In genomic region chr12:68796399-68796798, GRCh38 we compare ENCODE assay signal across 25 cellular contexts.
"Had no signal": no experiment of that assay in that cellular context is flagged by ENCODE, and none has a peak within 500 bp of the region (broad histone marks: within the 10 kb centered on the region; RNA-seq: fewer than 3 reads in every experiment).

No MANE protein-coding gene starts in this region.

- H3K36me3 ChIP-seq: lower lobe of right lung, neural progenitor cell, right lobe of liver, thyroid gland, vagina had no signal

- ATAC-seq: left ventricle myocardium superior; lower lobe of right lung; naive thymus-derived CD4-positive, alpha-beta T cell; psoas muscle; right lobe of liver; stimulated activated naive CD8-positive, alpha-beta T cell treated with anti-CD3 and anti-CD28 coated beads, Interleukin-15, amount 100 ng/mL, for 72 hours had no signal

- H3K9me3 ChIP-seq: lower lobe of right lung, psoas muscle, right lobe of liver, thyroid gland, vagina had no signal

- H3K4me2 ChIP-seq: neural progenitor cell, smooth muscle cell had no signal

- DNase-seq: dorsolateral prefrontal cortex; effector CD4-positive, alpha-beta T cell; hypothalamus; immature natural killer cell; islet precursor cell; kidney glomerular epithelial cell; left ventricle myocardium superior; lower lobe of right lung; naive thymus-derived CD4-positive, alpha-beta T cell; posterior cingulate gyrus; psoas muscle; retina; right lobe of liver; stimulated activated CD4-positive, alpha-beta T cell treated with anti-CD3 and anti-CD28 coated beads, Interleukin-12 subunit alpha, Interleukin-12 subunit beta, amount 100 ng/mL, for 4 hours; stimulated activated CD4-positive, alpha-beta T cell treated with anti-CD3 and anti-CD28 coated beads, Interleukin-1b, Interleukin-23, amount 100 ng/mL, for 48 hours; stimulated activated CD4-positive, alpha-beta T cell treated with anti-CD3 and anti-CD28 coated beads, Interleukin-4, amount 100 ng/mL, for 1 hour; stimulated activated CD8-positive, alpha-beta memory T cell treated with anti-CD3 and anti-CD28 coated beads, Interleukin-4, amount 100 ng/mL, for 48 hours; stimulated activated naive CD4-positive, alpha-beta T cell; stimulated activated naive CD8-positive, alpha-beta T cell treated with anti-CD3 and anti-CD28 coated beads, Interleukin-15, amount 100 ng/mL, for 72 hours; thyroid gland; trophoblast cell had no signal

- H3K27me3 Mint-ChIP-seq: naive thymus-derived CD4-positive, alpha-beta T cell; stimulated activated naive CD8-positive, alpha-beta T cell treated with anti-CD3 and anti-CD28 coated beads, Interleukin-15, amount 100 ng/mL, for 72 hours had no signal

- H3K27ac Mint-ChIP-seq: immature natural killer cell; nephron; neural progenitor cell; stimulated activated naive CD8-positive, alpha-beta T cell treated with anti-CD3 and anti-CD28 coated beads, Interleukin-15, amount 100 ng/mL, for 72 hours had no signal

- H3K36me3 Mint-ChIP-seq: immature natural killer cell; naive thymus-derived CD4-positive, alpha-beta T cell; neural progenitor cell had no signal

- H3K27me3 ChIP-seq: dorsolateral prefrontal cortex, neural progenitor cell, right lobe of liver, thyroid gland, vagina had no signal

- H2AFZ ChIP-seq: neural progenitor cell had no signal

- H3K9ac ChIP-seq: neural progenitor cell had no signal

- H3K4me1 ChIP-seq: lower lobe of right lung, neural progenitor cell, psoas muscle, right lobe of liver, thyroid gland, vagina had no signal

- H3K9me3 Mint-ChIP-seq: immature natural killer cell; naive thymus-derived CD4-positive, alpha-beta T cell; nephron; neural progenitor cell; stimulated activated naive CD8-positive, alpha-beta T cell treated with anti-CD3 and anti-CD28 coated beads, Interleukin-15, amount 100 ng/mL, for 72 hours had no signal

- H3K4me3 Mint-ChIP-seq: immature natural killer cell; naive thymus-derived CD4-positive, alpha-beta T cell; nephron; neural progenitor cell; stimulated activated naive CD8-positive, alpha-beta T cell treated with anti-CD3 and anti-CD28 coated beads, Interleukin-15, amount 100 ng/mL, for 72 hours had no signal

- H3K4me3 ChIP-seq: dorsolateral prefrontal cortex, lower lobe of right lung, neural progenitor cell, psoas muscle, right lobe of liver, smooth muscle cell, thyroid gland, vagina had no signal

- H3K4me1 Mint-ChIP-seq: immature natural killer cell; nephron; neural progenitor cell; stimulated activated naive CD8-positive, alpha-beta T cell treated with anti-CD3 and anti-CD28 coated beads, Interleukin-15, amount 100 ng/mL, for 72 hours had no signal

- H3K27ac ChIP-seq: dorsolateral prefrontal cortex, lower lobe of right lung, neural progenitor cell, psoas muscle, right lobe of liver, thyroid gland, vagina had no signal
